ENCODE assay signal across 14 cellular contexts in genomic region chr9:133957328-133957727, GRCh38. TPM values are rescaled to one million over a fixed set of nuclear protein-coding genes. Genes with fewer than 3 reads are reported as not detected.
DNase-seq lines count a peak whose midpoint lies in the region; ATAC-seq, FAIRE-seq and TF ChIP-seq lines count a peak whose summit lies in the region.
"Had no signal": no experiment of that assay in that cellular context is flagged by ENCODE, and none has a peak within 500 bp of the region (broad histone marks: within the 10 kb centered on the region; RNA-seq: fewer than 3 reads in every experiment).

No MANE protein-coding gene starts in this region.

- H3K36me3 Mint-ChIP-seq in activated CD4-positive, alpha-beta T cell treated with anti-CD3 and anti-CD28 coated beads for 36 hours (ENCODE audit: low read depth) = no peaks in the 10 kb centered on the region
- peaks cover 10 to 18% of the 10 kb centered on the region in 2 donors for H3K36me3 Mint-ChIP-seq in stimulated activated naive B cell treated with anti-CD40 and anti-IgM and Interleukin-4, amounts not matched to agents 10 μg/mL and 1 μg/mL and 100 μg/mL, for 72 hours
- H3K36me3 Mint-ChIP-seq in activated naive CD4-positive, alpha-beta T cell treated with anti-CD3 and anti-CD28 coated beads, Interleukin-2, amount 10 ng/mL, durations not matched to agents 7 days and 5 days = no peaks in the 10 kb centered on the region
- H3K36me3 Mint-ChIP-seq: activated naive CD4-positive, alpha-beta T cell treated with anti-CD3 and anti-CD28 coated beads, Interleukin-2, amount 50 U/mL, for 24 hours had no signal

- no peaks in the 10 kb centered on the region for H3K36me3 ChIP-seq in kidney (ENCODE audit: control insufficient read depth in 1 of 2, insufficient read depth in 2 of 2, low read length in 2 of 2)
- H3K36me3 ChIP-seq: colonic mucosa, thoracic aorta had no signal

- FAIRE-seq in kidney (lab: Jason Lieb, UNC) = no peak
- FAIRE-seq: A204.1 had no signal

- peak overlapping the region in 1 of 2 donors; percentile 60 for H3K9ac ChIP-seq in kidney (ENCODE audit: low read length in 2 of 2)

- POLR2A ChIA-PET in activated CD4-positive, alpha-beta T cell treated with anti-CD3 and anti-CD28 coated beads for 36 hours (lab: Charles Lee) = no interaction called here
- POLR2A ChIA-PET in RWPE1 (lab: Yijun Ruan, JAX; ENCODE audit: low non-redundant PET) = no interaction called here

- CTCF ChIA-PET in activated CD4-positive, alpha-beta T cell treated with anti-CD3 and anti-CD28 coated beads for 36 hours (lab: Charles Lee) = no interaction called here
- CTCF ChIA-PET in RWPE1 (lab: Yijun Ruan, JAX) = interaction anchor here (0.5 to 1.0 kb wide), 2 partner anchors 15 to 175 kb away, joined by 3 to 6 read pairs; no protein-coding TSS in a partner anchor
- CTCF ChIA-PET in activated naive CD4-positive, alpha-beta T cell treated with anti-CD3 and anti-CD28 coated beads, Interleukin-2, amount 10 ng/mL, durations not matched to agents 7 days and 5 days (lab: Charles Lee) = no interaction called here

- H3K9me3 ChIP-seq in kidney (ENCODE audit: control insufficient read depth in 1 of 2, low read length in 2 of 2) = no peaks in the 10 kb centered on the region
- H3K9me3 ChIP-seq: colonic mucosa, thoracic aorta had no signal

- intact Hi-C loops in activated CD4-positive, alpha-beta T cell treated with anti-CD3 and anti-CD28 coated beads for 36 hours (cut with DNase I, micrococcal nuclease) = no loop called here
- intact Hi-C loops in kidney (cut with DNase I) = no loop called here

- ATAC-seq in activated CD4-positive, alpha-beta T cell treated with anti-CD3 and anti-CD28 coated beads for 36 hours = peak; percentile 23
- peak; percentile 15 to 38 for ATAC-seq in stimulated activated naive B cell treated with anti-CD40 and anti-IgM and Interleukin-4, amounts not matched to agents 10 μg/mL and 1 μg/mL and 100 μg/mL, for 72 hours (replicated peaks)
- no peak for ATAC-seq in HG03469 (IDR thresholded peaks at IDR 0.05; ENCODE audit: unreplicated experiment)

- peak overlapping the region; percentile 71 for H3K27ac ChIP-seq in RWPE1
- H3K27ac ChIP-seq in kidney (ENCODE audit: low read depth in 2 of 2, low read length in 2 of 2) = peak overlapping the region in 1 of 2 donors; percentile 53

- H3K9me3 Mint-ChIP-seq in activated CD4-positive, alpha-beta T cell treated with anti-CD3 and anti-CD28 coated beads for 36 hours (ENCODE audit: low read depth) = no peaks in the 10 kb centered on the region
- H3K9me3 Mint-ChIP-seq in stimulated activated naive B cell treated with anti-CD40 and anti-IgM and Interleukin-4, amounts not matched to agents 10 μg/mL and 1 μg/mL and 100 μg/mL, for 72 hours = no peaks in the 10 kb centered on the region
- H3K9me3 Mint-ChIP-seq in activated naive CD4-positive, alpha-beta T cell treated with anti-CD3 and anti-CD28 coated beads, Interleukin-2, amount 10 ng/mL, durations not matched to agents 7 days and 5 days = no peaks in the 10 kb centered on the region
- H3K9me3 Mint-ChIP-seq: activated naive CD4-positive, alpha-beta T cell treated with anti-CD3 and anti-CD28 coated beads, Interleukin-2, amount 50 U/mL, for 24 hours had no signal

- no peak overlapping the region for H3K4me3 Mint-ChIP-seq in activated CD4-positive, alpha-beta T cell treated with anti-CD3 and anti-CD28 coated beads for 36 hours
- peak overlapping the region; percentile 84 to 87 for H3K4me3 Mint-ChIP-seq in stimulated activated naive B cell treated with anti-CD40 and anti-IgM and Interleukin-4, amounts not matched to agents 10 μg/mL and 1 μg/mL and 100 μg/mL, for 72 hours
- no peak overlapping the region for H3K4me3 Mint-ChIP-seq in activated naive CD4-positive, alpha-beta T cell treated with anti-CD3 and anti-CD28 coated beads, Interleukin-2, amount 10 ng/mL, durations not matched to agents 7 days and 5 days
- H3K4me3 Mint-ChIP-seq: activated naive CD4-positive, alpha-beta T cell treated with anti-CD3 and anti-CD28 coated beads, Interleukin-2, amount 50 U/mL, for 24 hours had no signal

- H3K4me1 Mint-ChIP-seq in activated CD4-positive, alpha-beta T cell treated with anti-CD3 and anti-CD28 coated beads for 36 hours = peaks cover 28% of the 10 kb centered on the region
- peaks cover 68 to 85% of the 10 kb centered on the region in 2 donors for H3K4me1 Mint-ChIP-seq in stimulated activated naive B cell treated with anti-CD40 and anti-IgM and Interleukin-4, amounts not matched to agents 10 μg/mL and 1 μg/mL and 100 μg/mL, for 72 hours
- H3K4me1 Mint-ChIP-seq in activated naive CD4-positive, alpha-beta T cell treated with anti-CD3 and anti-CD28 coated beads, Interleukin-2, amount 10 ng/mL, durations not matched to agents 7 days and 5 days = peaks cover 14% of the 10 kb centered on the region

- H3K27me3 Mint-ChIP-seq in activated CD4-positive, alpha-beta T cell treated with anti-CD3 and anti-CD28 coated beads for 36 hours = no peaks in the 10 kb centered on the region
- H3K27me3 Mint-ChIP-seq in stimulated activated naive B cell treated with anti-CD40 and anti-IgM and Interleukin-4, amounts not matched to agents 10 μg/mL and 1 μg/mL and 100 μg/mL, for 72 hours = no peaks in the 10 kb centered on the region
- H3K27me3 Mint-ChIP-seq in activated naive CD4-positive, alpha-beta T cell treated with anti-CD3 and anti-CD28 coated beads, Interleukin-2, amount 10 ng/mL, durations not matched to agents 7 days and 5 days = peaks cover 12% of the 10 kb centered on the region
- H3K27me3 Mint-ChIP-seq: activated naive CD4-positive, alpha-beta T cell treated with anti-CD3 and anti-CD28 coated beads, Interleukin-2, amount 50 U/mL, for 24 hours had no signal

- H3K4me1 ChIP-seq in kidney (ENCODE audit: control insufficient read depth in 1 of 2, insufficient read depth in 1 of 2, low read depth in 1 of 2, low read length in 2 of 2) = peaks cover 18 to 55% of the 10 kb centered on the region in 2 donors

- DNase-seq in activated CD4-positive, alpha-beta T cell treated with anti-CD3 and anti-CD28 coated beads for 36 hours = no peak
- DNase-seq in activated CD4-positive, alpha-beta T cell treated with anti-CD3 and anti-CD28 coated beads for 4 hours = no peak
- DNase-seq in RWPE1 (ENCODE audit: low spot score) = no peak
- DNase-seq in kidney = peak; percentile 63
- no peak for DNase-seq in stimulated activated naive B cell treated with anti-CD40 and anti-IgM and Interleukin-4, amounts not matched to agents 10 μg/mL and 1 μg/mL and 100 μg/mL, for 72 hours
- no peak for DNase-seq in hepatic stellate cell (ENCODE audit: low spot score)
- no peak for DNase-seq in activated naive CD4-positive, alpha-beta T cell treated with anti-CD3 and anti-CD28 coated beads, Interleukin-2, amount 10 ng/mL, durations not matched to agents 7 days and 5 days
- DNase-seq: colonic mucosa, T1000 had no signal

- no peak overlapping the region for H3K27ac Mint-ChIP-seq in activated CD4-positive, alpha-beta T cell treated with anti-CD3 and anti-CD28 coated beads for 36 hours
- peak overlapping the region; percentile 98 for H3K27ac Mint-ChIP-seq in stimulated activated naive B cell treated with anti-CD40 and anti-IgM and Interleukin-4, amounts not matched to agents 10 μg/mL and 1 μg/mL and 100 μg/mL, for 72 hours
- no peak overlapping the region for H3K27ac Mint-ChIP-seq in activated naive CD4-positive, alpha-beta T cell treated with anti-CD3 and anti-CD28 coated beads, Interleukin-2, amount 10 ng/mL, durations not matched to agents 7 days and 5 days
- H3K27ac Mint-ChIP-seq: activated naive CD4-positive, alpha-beta T cell treated with anti-CD3 and anti-CD28 coated beads, Interleukin-2, amount 50 U/mL, for 24 hours had no signal

- H3K4me3 ChIP-seq in kidney (ENCODE audit: low read length in 2 of 2) = no peak overlapping the region
- H3K4me3 ChIP-seq: colonic mucosa, skin epidermis had no signal

- TF ChIP-seq CTCF in RWPE1 (conservative IDR thresholded peaks at IDR 0.05; ENCODE audit: low read depth) (no peak), kidney (IDR thresholded peaks at IDR 0.05; ENCODE audit: borderline replicate concordance, extremely low read depth, insufficient read depth) (no peak)

RNA-seq across cellular contexts. Expression of gene VAV2, which starts 34.8 kb away (rescaled TPM):
- total RNA-seq in activated CD4-positive, alpha-beta T cell treated with anti-CD3 and anti-CD28 coated beads for 36 hours = 1 to 10 TPM; 5.1 to 6.5 TPM
- total RNA-seq in kidney = 47.1 TPM
- polyA plus RNA-seq in kidney (ENCODE audit: insufficient read depth, low read depth, low replicate concordance) = 22.3 TPM

Comparison
In these comparisons a context has a peak if more than half of its experiments do, and no peak if none do; other contexts are left out.
1. H3K4me3 Mint-ChIP-seq: peak in stimulated activated naive B cell treated with anti-CD40 and anti-IgM and Interleukin-4, amounts not matched to agents 10 μg/mL and 1 μg/mL and 100 μg/mL, for 72 hours (2 of 2); none in activated CD4-positive, alpha-beta T cell treated with anti-CD3 and anti-CD28 coated beads for 36 hours (single experiment) and activated naive CD4-positive, alpha-beta T cell treated with anti-CD3 and anti-CD28 coated beads, Interleukin-2, amount 10 ng/mL, durations not matched to agents 7 days and 5 days (single experiment).